Comparison of ENCODE assay signal across 29 cellular contexts in the genomic region with DNA sequence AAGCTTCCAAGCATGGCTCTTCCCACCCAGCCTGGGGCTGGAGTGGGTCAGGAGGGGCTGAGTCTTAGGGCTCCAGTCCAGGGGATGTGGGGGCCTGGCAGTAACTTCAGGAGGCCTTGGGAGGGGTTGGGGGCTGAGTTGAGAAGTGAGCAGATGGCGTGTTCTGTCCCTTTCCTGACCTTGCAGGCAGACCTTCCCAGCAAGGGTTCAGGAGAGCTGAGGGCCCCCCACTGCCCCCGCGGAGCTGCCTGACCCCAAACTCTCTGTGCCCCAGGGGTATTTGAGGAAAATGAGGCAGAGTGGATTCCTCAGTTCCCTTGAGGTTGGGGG. TPM values are rescaled to one million over a fixed set of nuclear protein-coding genes. Genes with fewer than 3 reads are reported as not detected.
"Had no signal": no experiment of that assay in that cellular context is flagged by ENCODE, and none has a peak within 500 bp of the region (broad histone marks: within the 10 kb centered on the region; RNA-seq: fewer than 3 reads in every experiment).

No MANE protein-coding gene starts in this region.

- H3K36me3 ChIP-seq: esophagus squamous epithelium, heart right ventricle, neutrophil, pancreas, right lobe of liver, suprapubic skin had no signal

- H3K27ac Mint-ChIP-seq: immature natural killer cell; mesothelial cell of epicardium; naive thymus-derived CD4-positive, alpha-beta T cell; nephron progenitor cell; stimulated activated memory B cell treated with anti-CD40 and anti-IgM and Interleukin-4, amounts not matched to agents 10 μg/mL and 1 μg/mL and 100 μg/mL, for 72 hours; stimulated activated naive CD8-positive, alpha-beta T cell treated with anti-CD3 and anti-CD28 coated beads, Interleukin-15, Interleukin-2, amounts not matched to agents 100 ng/mL and 50 ng/mL, for 24 hours had no signal

- H3K4me2 ChIP-seq: smooth muscle cell had no signal

- H3K27me3 ChIP-seq: esophagus squamous epithelium, pancreas, right lobe of liver, suprapubic skin had no signal

- DNase-seq: dermis blood vessel endothelial cell; effector memory CD8-positive, alpha-beta T cell; erythroblast; esophagus squamous epithelium; foreskin melanocyte; glutamatergic neuron; hippocampal formation; immature natural killer cell; islet precursor cell; kidney glomerular epithelial cell; mesenchymal stem cell; naive thymus-derived CD4-positive, alpha-beta T cell; nephron progenitor cell; pancreas; right lobe of liver; stimulated activated CD4-positive, alpha-beta T cell treated with anti-CD3 and anti-CD28 coated beads, Interleukin-2, amount 100 ng/mL, for 24 hours; stimulated activated CD4-positive, alpha-beta T cell treated with anti-CD3 and anti-CD28 coated beads, Interleukin-4, amount 100 ng/mL, for 4 hours; trophoblast cell had no signal

- H3K27ac ChIP-seq: coronary artery, esophagus squamous epithelium, neutrophil, pancreas, right lobe of liver, suprapubic skin had no signal

- H3K36me3 Mint-ChIP-seq: mesothelial cell of epicardium; stimulated activated memory B cell treated with anti-CD40 and anti-IgM and Interleukin-4, amounts not matched to agents 10 μg/mL and 1 μg/mL and 100 μg/mL, for 72 hours had no signal

- H3K27me3 Mint-ChIP-seq: effector memory CD8-positive, alpha-beta T cell; naive thymus-derived CD4-positive, alpha-beta T cell; stimulated activated memory B cell treated with anti-CD40 and anti-IgM and Interleukin-4, amounts not matched to agents 10 μg/mL and 1 μg/mL and 100 μg/mL, for 72 hours; stimulated activated naive CD8-positive, alpha-beta T cell treated with anti-CD3 and anti-CD28 coated beads, Interleukin-15, Interleukin-2, amounts not matched to agents 100 ng/mL and 50 ng/mL, for 24 hours had no signal

- H3K9me3 Mint-ChIP-seq: effector memory CD8-positive, alpha-beta T cell; immature natural killer cell; stimulated activated naive CD8-positive, alpha-beta T cell treated with anti-CD3 and anti-CD28 coated beads, Interleukin-15, Interleukin-2, amounts not matched to agents 100 ng/mL and 50 ng/mL, for 24 hours had no signal

- H3K4me3 ChIP-seq: coronary artery, esophagus squamous epithelium, heart right ventricle, lung, mucosa of descending colon, pancreas, right lobe of liver, smooth muscle cell, suprapubic skin had no signal

- H3K9me3 ChIP-seq: esophagus squamous epithelium, mucosa of descending colon, neutrophil, pancreas, right lobe of liver, suprapubic skin had no signal

- H3K4me3 Mint-ChIP-seq: effector memory CD8-positive, alpha-beta T cell; immature natural killer cell; mesothelial cell of epicardium; naive thymus-derived CD4-positive, alpha-beta T cell; nephron progenitor cell; stimulated activated memory B cell treated with anti-CD40 and anti-IgM and Interleukin-4, amounts not matched to agents 10 μg/mL and 1 μg/mL and 100 μg/mL, for 72 hours; stimulated activated naive CD8-positive, alpha-beta T cell treated with anti-CD3 and anti-CD28 coated beads, Interleukin-15, Interleukin-2, amounts not matched to agents 100 ng/mL and 50 ng/mL, for 24 hours had no signal

- H3K4me1 ChIP-seq: pancreas, right lobe of liver, suprapubic skin had no signal

- ATAC-seq: effector memory CD8-positive, alpha-beta T cell; naive thymus-derived CD4-positive, alpha-beta T cell; stimulated activated memory B cell treated with anti-CD40 and anti-IgM and Interleukin-4, amounts not matched to agents 10 μg/mL and 1 μg/mL and 100 μg/mL, for 72 hours had no signal

- H3K4me1 Mint-ChIP-seq: immature natural killer cell; naive thymus-derived CD4-positive, alpha-beta T cell; stimulated activated memory B cell treated with anti-CD40 and anti-IgM and Interleukin-4, amounts not matched to agents 10 μg/mL and 1 μg/mL and 100 μg/mL, for 72 hours had no signal

RNA-seq across cellular contexts. Expression of gene APCDD1L, which starts 43.4 kb away (rescaled TPM):
- total RNA-seq: liver; mesothelial cell of epicardium; naive thymus-derived CD4-positive, alpha-beta T cell had no signal
- polyA plus RNA-seq: immature natural killer cell had no signal
